23 cellular contexts compared by ENCODE assay signal in the genomic region with DNA sequence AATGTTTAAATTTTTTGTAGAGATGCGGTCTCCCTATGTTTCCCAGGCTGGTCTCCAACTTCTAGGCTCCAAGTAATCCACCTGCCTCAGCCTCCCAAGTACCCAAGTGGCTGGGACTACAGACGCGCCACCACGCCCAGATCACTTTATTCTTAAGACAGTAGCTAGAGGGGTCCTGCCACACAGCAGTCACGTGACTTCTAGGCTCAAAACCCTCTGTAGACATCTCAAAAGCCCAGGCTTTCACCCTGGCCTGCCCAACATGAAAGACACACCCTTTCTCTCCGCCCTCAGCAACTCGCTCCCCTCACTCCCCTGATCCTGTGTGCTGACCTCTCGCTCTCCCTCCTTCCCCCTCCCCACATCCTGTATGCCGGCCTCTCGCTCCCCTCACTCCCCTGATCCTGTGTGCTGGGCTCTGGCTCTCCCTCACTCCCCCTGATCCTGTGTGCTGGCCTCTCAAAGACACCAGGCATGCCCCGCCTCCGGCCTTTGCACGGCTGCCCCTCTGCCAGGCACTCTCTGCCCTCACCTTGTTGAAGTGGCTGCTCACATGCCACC.
A peak's percentile ranks its signal among the peaks of the same experiment; 100 is the strongest.
DNase-seq lines count a peak whose midpoint lies in the region; ATAC-seq, FAIRE-seq and TF ChIP-seq lines count a peak whose summit lies in the region.
"Had no signal": no experiment of that assay in that cellular context is flagged by ENCODE, and none has a peak within 500 bp of the region (broad histone marks: within the 10 kb centered on the region; RNA-seq: fewer than 3 reads in every experiment).

No MANE protein-coding gene starts in this region.

- CTCF ChIA-PET in K562 (lab: Yijun Ruan, JAX; ENCODE audit: low intra/inter-chr PET ratio), result no interaction called here

- FAIRE-seq in K562 (lab: Jason Lieb, UNC), result no peak
- FAIRE-seq: A204.1, D721Med, RCC 7860 had no signal

- H3K18ac ChIP-seq in neuronal stem cell (ENCODE audit: low read length), result peak overlapping the region; percentile 31

- no peaks in the 10 kb centered on the region for H3K9me1 ChIP-seq in K562 (ENCODE audit: control insufficient read depth, insufficient read depth, low read length)

- no peak overlapping the region for H2BK12ac ChIP-seq in neuronal stem cell (ENCODE audit: low read length)

- no peak overlapping the region for H2AK5ac ChIP-seq in neuronal stem cell (ENCODE audit: low read depth, low read length)

- no peak overlapping the region for H3K4ac ChIP-seq in neuronal stem cell (ENCODE audit: low read length)

- no peak overlapping the region for H3K14ac ChIP-seq in neuronal stem cell (ENCODE audit: low read length)

- no peak overlapping the region for H4K91ac ChIP-seq in neuronal stem cell (ENCODE audit: low read depth, low read length, poor library complexity)

- no peaks in the 10 kb centered on the region for H3K79me1 ChIP-seq in neuronal stem cell (ENCODE audit: low read depth, low read length)

- intact Hi-C loops in K562 (cut with micrococcal nuclease), result loop anchor here (5.0 to 10.0 kb wide), 4 partner anchors 167 to 828 kb away; no protein-coding TSS in a partner anchor

- TF ChIP-seq POLR2A in K562 (conservative IDR thresholded peaks at IDR 0.05), result no peak

- H3K36me3 ChIP-seq in H7 (replicated peaks; ENCODE audit: control insufficient read depth, insufficient read depth, low read length), result no peaks in the 10 kb centered on the region
- no peaks in the 10 kb centered on the region for H3K36me3 ChIP-seq in K562 (ENCODE audit: control insufficient read depth, insufficient read depth, low read length)
- no peaks in the 10 kb centered on the region for H3K36me3 ChIP-seq in neuronal stem cell (replicated peaks in 1 of 2; ENCODE audit: control insufficient read depth in 2 of 2, insufficient read depth in 2 of 2, low read length in 2 of 2)
- H3K36me3 ChIP-seq: SJSA1 had no signal

- in situ Hi-C loops in K562 (cut with MboI) (loop anchor here (10.0 kb wide), 1 partner anchor 820 kb away; no protein-coding TSS in a partner anchor), ACHN (cut with HindIII; ENCODE audit: low pct_ligation_motif_present, low pct_unique_long_range_greater_than_20kb, low sequenced_read_pairs) (no loop called here)

- no peak overlapping the region for H3K4me3 ChIP-seq in H7 (ENCODE audit: insufficient read depth, low read depth, low read length)
- H3K4me3 ChIP-seq in K562, result no peak overlapping the region
- H3K4me3 ChIP-seq in neuronal stem cell (ENCODE audit: low read length in 2 of 2), result no peak overlapping the region
- H3K4me3 ChIP-seq: SJSA1 had no signal

- H3K27me3 ChIP-seq in H7 (ENCODE audit: control insufficient read depth, insufficient read depth, low read length), result no peaks in the 10 kb centered on the region
- H3K27me3 ChIP-seq in K562 (ENCODE audit: control insufficient read depth in 2 of 2, insufficient read depth in 2 of 2, low read length in 2 of 2), result peaks cover 2 to 38% of the 10 kb centered on the region in 2 experiments; a peak in 4 of 5 replicates
- no peaks in the 10 kb centered on the region for H3K27me3 ChIP-seq in neuronal stem cell (ENCODE audit: control insufficient read depth in 3 of 3, insufficient read depth in 3 of 3, low read depth in 1 of 3, low read length in 3 of 3)

- TF ChIP-seq RAD21 in K562 (CRISPR knock-in tag; conservative IDR thresholded peaks at IDR 0.05 in 1 of 2, IDR thresholded peaks at IDR 0.05 in 1 of 2), result no peak

- H3K79me2 ChIP-seq in K562 (ENCODE audit: control insufficient read depth, insufficient read depth, low read length), result no peaks in the 10 kb centered on the region

- 3% methylated on average over 5 of the region's 13 CpGs for WGBS in K562 (ENCODE audit: insufficient coverage, low coverage, missing lambda C conversion rate)
- WGBS in neuronal stem cell (ENCODE audit: extremely low coverage in 2 of 2, insufficient read length in 2 of 2, insufficient replicate concordance in 1 of 2), 2 donors, result no CpG with 5 or more reads among the region's 13 CpGs

- H3K27ac ChIP-seq in K562 (ENCODE audit: extremely low read depth, low read depth, low read length), result no peak overlapping the region
- no peak overlapping the region for H3K27ac ChIP-seq in neuronal stem cell (replicated peaks; ENCODE audit: low read length)
- H3K27ac ChIP-seq: HL-60, KMS-11, SJSA1 had no signal

- H4K8ac ChIP-seq in neuronal stem cell (ENCODE audit: low read depth, low read length), result no peak overlapping the region

- no peaks in the 10 kb centered on the region for H4K20me1 ChIP-seq in K562 (replicated peaks; ENCODE audit: control insufficient read depth, insufficient read depth, low read length)

- no peak overlapping the region for H3K9ac ChIP-seq in K562 (ENCODE audit: insufficient read depth in 1 of 2, low read depth in 2 of 2, low read length in 2 of 2)
- H3K9ac ChIP-seq in neuronal stem cell (ENCODE audit: low read depth, low read length, poor library complexity), result no peak overlapping the region
- H3K9ac ChIP-seq: KMS-11 had no signal

- no peak overlapping the region for H2BK5ac ChIP-seq in neuronal stem cell (ENCODE audit: low read length)

- H2BK15ac ChIP-seq in neuronal stem cell (ENCODE audit: low read length), result no peak overlapping the region

- TF ChIP-seq EP300 in K562 (IDR thresholded peaks at IDR 0.05; ENCODE audit: low read length), result no peak

- TF ChIP-seq CTCF in K562 (IDR thresholded peaks at IDR 0.05 in 2 of 3, conservative IDR thresholded peaks at IDR 0.05 in 1 of 3; ENCODE audit: insufficient read depth in 2 of 3, low read depth in 1 of 3, low read length in 3 of 3), result no peak

- H2BK120ac ChIP-seq in neuronal stem cell (ENCODE audit: low read depth, low read length), result no peak overlapping the region

- no peak overlapping the region for H3K23ac ChIP-seq in neuronal stem cell (ENCODE audit: low read depth, low read length, poor library complexity)

- POLR2A ChIA-PET in K562 (lab: Yijun Ruan, JAX), result interaction anchor here (0.6 kb wide), 1 partner anchor 671 kb away, joined by 3 read pairs; no protein-coding TSS in a partner anchor

- no peak overlapping the region for H3K4me2 ChIP-seq in K562 (ENCODE audit: insufficient read depth, low read length)
- H3K4me2 ChIP-seq in neuronal stem cell (ENCODE audit: insufficient read depth, low read length, poor library complexity, severe bottlenecking), result no peak overlapping the region
- H3K4me2 ChIP-seq: KMS-11 had no signal

- no TSS peak for BruUV-seq in K562 (replicated peaks; lab: Mats Ljungman, UMichigan)

- no peaks in the 10 kb centered on the region for H3K4me1 ChIP-seq in K562 (replicated peaks in 1 of 2; ENCODE audit: control insufficient read depth in 2 of 2, insufficient read depth in 2 of 2, low read length in 2 of 2)
- H3K4me1 ChIP-seq in neuronal stem cell (ENCODE audit: control insufficient read depth in 2 of 2, insufficient read depth in 1 of 2, low read depth in 1 of 2, low read length in 2 of 2), result peaks cover 7 to 9% of the 10 kb centered on the region in 2 donors
- H3K4me1 ChIP-seq: SJSA1 had no signal

- H3K9me3 ChIP-seq in K562 (replicated peaks; ENCODE audit: control insufficient read depth, insufficient read depth, low read depth, low read length) (no peaks in the 10 kb centered on the region), neuronal stem cell (replicated peaks in 1 of 2; ENCODE audit: control insufficient read depth in 2 of 2, insufficient read depth in 1 of 2, low read depth in 1 of 2, low read length in 2 of 2) (no peaks in the 10 kb centered on the region)
- H3K9me3 ChIP-seq: SJSA1 had no signal

- ATAC-seq in K562 (no peak), left lobe of liver (peak; percentile 10)

- DNase-seq in H7 (peak; percentile 45), K562 (ENCODE audit: extremely low read depth in 1 of 4, low spot score in 3 of 4) (no peak), left lobe of liver (ENCODE audit: low spot score) (peak; percentile 44), neuronal stem cell (ENCODE audit: low spot score) (no peak), globus pallidus (ENCODE audit: low spot score) (no peak), ACHN (no peak), NCI-H526 (lab: John Stamatoyannopoulos, UW) (no peak)
- DNase-seq: EL, GF-D8, HCEC 1CT, MV-4-11, NCI-H1694, NCI-H2081, NCI-H2171, NCI-H345, NCI-H524, OCI-M1 had no signal

- H2AFZ ChIP-seq in K562 (ENCODE audit: low read depth, low read length), result no peak overlapping the region
- peak overlapping the region; percentile 76 for H2AFZ ChIP-seq in neuronal stem cell (ENCODE audit: low read length)

TF ChIP-seq in K562, 482 proteins besides CTCF, POLR2A, EP300 and RAD21:
- TF ChIP-seq ATF7 (IDR thresholded peaks at IDR 0.05), result no peak
- no peak for TF ChIP-seq NELFE (IDR thresholded peaks at IDR 0.05; ENCODE audit: insufficient read depth, insufficient read length)
- no peak for TF ChIP-seq POLR3G (IDR thresholded peaks at IDR 0.05; ENCODE audit: extremely low read depth, insufficient read length, insufficient replicate concordance)
- 0 out of 2 replicates have a peak, but pooled peaks have one; percentile 15 for TF ChIP-seq CBFA2T2 (conservative IDR thresholded peaks at IDR 0.05)
- TF ChIP-seq, protein P1, sequence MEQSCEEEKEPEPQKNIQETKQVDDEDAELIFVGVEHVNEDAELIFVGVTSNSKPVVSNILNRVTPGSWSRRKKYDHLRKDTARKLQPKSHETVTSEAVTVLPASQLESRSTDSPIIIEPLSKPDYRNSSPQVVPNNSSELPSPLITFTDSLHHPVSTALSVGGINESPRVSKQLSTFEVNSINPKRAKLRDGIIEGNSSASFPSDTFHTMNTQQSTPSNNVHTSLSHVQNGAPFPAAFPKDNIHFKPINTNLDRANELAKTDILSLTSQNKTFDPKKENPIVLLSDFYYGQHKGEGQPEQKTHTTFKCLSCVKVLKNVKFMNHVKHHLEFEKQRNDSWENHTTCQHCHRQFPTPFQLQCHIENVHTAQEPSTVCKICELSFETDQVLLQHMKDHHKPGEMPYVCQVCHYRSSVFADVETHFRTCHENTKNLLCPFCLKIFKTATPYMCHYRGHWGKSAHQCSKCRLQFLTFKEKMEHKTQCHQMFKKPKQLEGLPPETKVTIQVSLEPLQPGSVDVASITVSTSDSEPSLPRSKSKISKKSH (CRISPR knock-in tag; IDR thresholded peaks at IDR 0.05), result no peak
- peak; percentile 38; the same call in 1 of the 2 replicates for TF ChIP-seq RAD51 (IDR thresholded peaks at IDR 0.05; ENCODE audit: borderline replicate concordance, low read depth)
- TF ChIP-seq, protein P2, sequence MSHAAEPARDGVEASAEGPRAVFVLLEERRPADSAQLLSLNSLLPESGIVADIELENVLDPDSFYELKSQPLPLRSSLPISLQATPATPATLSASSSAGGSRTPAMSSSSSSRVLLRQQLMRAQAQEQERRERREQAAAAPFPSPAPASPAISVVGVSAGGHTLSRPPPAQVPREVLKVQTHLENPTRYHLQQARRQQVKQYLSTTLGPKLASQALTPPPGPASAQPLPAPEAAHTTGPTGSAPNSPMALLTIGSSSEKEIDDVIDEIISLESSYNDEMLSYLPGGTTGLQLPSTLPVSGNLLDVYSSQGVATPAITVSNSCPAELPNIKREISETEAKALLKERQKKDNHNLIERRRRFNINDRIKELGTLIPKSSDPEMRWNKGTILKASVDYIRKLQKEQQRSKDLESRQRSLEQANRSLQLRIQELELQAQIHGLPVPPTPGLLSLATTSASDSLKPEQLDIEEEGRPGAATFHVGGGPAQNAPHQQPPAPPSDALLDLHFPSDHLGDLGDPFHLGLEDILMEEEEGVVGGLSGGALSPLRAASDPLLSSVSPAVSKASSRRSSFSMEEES (CRISPR knock-in tag; IDR thresholded peaks at IDR 0.05), result peak; percentile 59
- no peak for TF ChIP-seq HDAC6 (IDR thresholded peaks at IDR 0.05; ENCODE audit: low read depth, low read length)

Comparison
In these comparisons a context has a peak if more than half of its experiments do, and no peak if none do; other contexts are left out.
1. DNase-seq: peak in H7 (single experiment) and left lobe of liver (single experiment); none in K562 (0 of 4), neuronal stem cell (single experiment), globus pallidus (single experiment), ACHN (single experiment) and NCI-H526 (0 of 2).